Comparison of ENCODE assay signal across 8 cellular contexts in the genomic region with DNA sequence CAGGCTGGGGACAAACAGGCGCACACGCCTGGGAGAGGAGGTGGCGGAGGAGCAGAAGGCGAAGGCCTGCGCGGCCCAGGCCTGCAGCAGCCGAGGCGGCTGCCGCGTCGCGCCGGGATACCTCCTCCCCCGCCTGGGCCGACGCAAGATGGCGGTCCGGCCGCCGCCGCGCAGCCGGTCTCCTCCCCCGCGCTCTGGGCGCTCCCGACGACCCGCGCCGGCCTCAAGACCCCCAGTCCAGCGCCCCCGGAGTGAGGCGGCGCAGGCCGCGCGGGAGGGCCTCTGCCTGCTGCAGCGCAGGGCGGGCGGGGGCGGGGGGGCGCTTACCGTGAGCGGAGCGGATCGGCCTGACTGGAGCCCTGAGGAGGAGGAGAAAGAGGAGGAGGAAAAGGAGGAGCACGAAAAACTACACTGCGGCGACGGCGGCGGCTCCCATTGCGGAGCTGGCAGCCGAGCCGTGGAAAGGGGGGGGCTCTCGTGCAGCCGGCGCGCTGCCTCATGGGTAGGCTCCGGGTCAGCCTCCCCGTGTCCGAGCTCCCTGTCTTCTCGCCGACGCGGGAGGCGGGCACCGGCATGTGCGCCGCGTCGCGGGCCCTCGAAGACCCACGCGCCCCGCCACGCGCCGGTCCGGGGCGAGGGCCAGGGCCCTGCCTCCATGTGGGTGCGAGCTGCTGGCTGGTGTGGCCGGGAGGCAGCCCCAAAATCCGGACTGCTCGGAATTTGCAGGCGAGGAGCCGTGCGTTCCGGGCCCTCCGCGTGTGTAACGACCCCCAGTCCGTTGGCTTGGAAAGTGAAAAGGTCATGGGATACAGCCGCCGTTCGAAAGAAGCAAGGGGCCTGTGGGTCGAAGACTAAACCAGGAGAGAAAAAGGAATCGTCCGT. TPM values are rescaled to one million over a fixed set of nuclear protein-coding genes. Genes with fewer than 3 reads are reported as not detected.
A peak's percentile ranks its signal among the peaks of the same experiment; 100 is the strongest.
DNase-seq lines count a peak whose midpoint lies in the region; ATAC-seq and TF ChIP-seq lines count a peak whose summit lies in the region.

A gene with protein sequence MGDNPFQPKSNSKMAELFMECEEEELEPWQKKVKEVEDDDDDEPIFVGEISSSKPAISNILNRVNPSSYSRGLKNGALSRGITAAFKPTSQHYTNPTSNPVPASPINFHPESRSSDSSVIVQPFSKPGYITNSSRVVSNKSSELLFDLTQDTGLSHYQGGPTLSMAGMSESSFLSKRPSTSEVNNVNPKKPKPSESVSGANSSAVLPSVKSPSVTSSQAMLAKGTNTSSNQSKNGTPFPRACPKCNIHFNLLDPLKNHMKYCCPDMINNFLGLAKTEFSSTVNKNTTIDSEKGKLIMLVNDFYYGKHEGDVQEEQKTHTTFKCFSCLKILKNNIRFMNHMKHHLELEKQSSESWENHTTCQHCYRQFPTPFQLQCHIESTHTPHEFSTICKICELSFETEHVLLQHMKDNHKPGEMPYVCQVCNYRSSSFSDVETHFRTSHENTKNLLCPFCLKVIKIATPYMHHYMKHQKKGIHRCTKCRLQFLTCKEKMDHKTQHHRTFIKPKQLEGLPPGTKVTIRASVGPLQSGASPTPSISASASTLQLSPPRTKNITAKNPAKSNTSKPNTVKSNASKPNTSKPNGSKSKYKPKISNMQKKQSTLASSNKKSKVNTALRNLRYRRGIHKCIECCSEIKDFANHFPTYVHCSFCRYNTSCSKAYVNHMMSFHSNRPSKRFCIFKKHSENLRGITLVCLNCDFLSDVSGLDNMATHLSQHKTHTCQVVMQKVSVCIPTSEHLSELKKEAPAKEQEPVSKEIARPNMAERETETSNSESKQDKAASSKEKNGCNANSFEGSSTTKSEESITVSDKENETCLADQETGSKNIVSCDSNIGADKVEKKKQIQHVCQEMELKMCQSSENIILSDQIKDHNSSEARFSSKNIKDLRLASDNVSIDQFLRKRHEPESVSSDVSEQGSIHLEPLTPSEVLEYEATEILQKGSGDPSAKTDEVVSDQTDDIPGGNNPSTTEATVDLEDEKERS (minus strand): TSS at position 379 of the 882 bp plus-strand sequence. CDS start 26,400 bp downstream, outside the sequence.

- H3K27me3 Mint-ChIP-seq in activated CD4-positive, alpha-beta memory T cell treated with anti-CD3 and anti-CD28 coated beads, Interleukin-2, amount 10 ng/mL, durations not matched to agents 7 days and 5 days: peaks cover 3% of the 10 kb centered on the region

- H3K4me3 ChIP-seq in BJ (ENCODE audit: low read depth, low read length): peak within 1 kb of the TSS; percentile 58
- H3K4me3 ChIP-seq in dorsolateral prefrontal cortex: peak within 1 kb of the TSS; percentile 54 to 84 (median 73)
- H3K4me3 ChIP-seq in lung: peak within 1 kb of the TSS; percentile 64

- CTCF ChIA-PET in BJ (lab: Yijun Ruan, JAX): interaction anchor here (0.6 to 0.9 kb wide), 3 partner anchors 26 to 143 kb away, joined by 3 read pairs; no protein-coding TSS in a partner anchor
- CTCF ChIA-PET in activated CD4-positive, alpha-beta memory T cell treated with anti-CD3 and anti-CD28 coated beads, Interleukin-2, amount 10 ng/mL, durations not matched to agents 7 days and 5 days (lab: Charles Lee): interaction anchor here (0.7 kb wide), 1 partner anchor 185 kb away, joined by 3 read pairs; a partner anchor contains a TSS

- no peaks in the 10 kb centered on the region for H3K36me3 ChIP-seq in BJ (ENCODE audit: control insufficient read depth, insufficient read depth, low read length)
- H3K36me3 ChIP-seq in lung (ENCODE audit: control insufficient read depth in 2 of 2, insufficient read depth in 2 of 2, low read length in 2 of 2): no peaks in the 10 kb centered on the region

- no peaks in the 10 kb centered on the region for H3K9me3 Mint-ChIP-seq in activated CD4-positive, alpha-beta memory T cell treated with anti-CD3 and anti-CD28 coated beads, Interleukin-2, amount 10 ng/mL, durations not matched to agents 7 days and 5 days

- H3K27ac Mint-ChIP-seq in activated CD4-positive, alpha-beta memory T cell treated with anti-CD3 and anti-CD28 coated beads, Interleukin-2, amount 10 ng/mL, durations not matched to agents 7 days and 5 days: peak within 1 kb of the TSS; percentile 81

- DNase-seq in BJ (ENCODE audit: low read depth) (peak; percentile 47), NCI-H69 (lab: John Stamatoyannopoulos, UW) (peak; percentile 95), dorsolateral prefrontal cortex (peak; percentile 81 to 90 (median 86)), lung (ENCODE audit: low spot score) (peak; percentile 88)
- peak; percentile 82 for DNase-seq in activated CD4-positive, alpha-beta memory T cell treated with anti-CD3 and anti-CD28 coated beads, Interleukin-2, amount 10 ng/mL, durations not matched to agents 7 days and 5 days
- DNase-seq in stimulated activated CD4-positive, alpha-beta T cell treated with anti-CD3 and anti-CD28 coated beads, TNF-alpha, amount 100 ng/mL, for 4 hours (ENCODE audit: low read depth in 3 of 3): peak; percentile 60 to 67 (median 61)

- H3K4me3 Mint-ChIP-seq in activated CD4-positive, alpha-beta memory T cell treated with anti-CD3 and anti-CD28 coated beads, Interleukin-2, amount 10 ng/mL, durations not matched to agents 7 days and 5 days: peak within 1 kb of the TSS; percentile 94

- WGBS in lung, 2 donors: 10 to 14% methylated on average over 81 to 101 of the region's 101 CpGs

- POLR2A ChIA-PET in BJ (lab: Charles Lee): interaction anchor here (0.7 to 0.9 kb wide), 2 partner anchors 21 to 89 kb away, joined by 3 read pairs; no protein-coding TSS in a partner anchor
- POLR2A ChIA-PET in activated CD4-positive, alpha-beta memory T cell treated with anti-CD3 and anti-CD28 coated beads, Interleukin-2, amount 10 ng/mL, durations not matched to agents 7 days and 5 days (lab: Charles Lee): interaction anchor here (0.8 to 2.6 kb wide), 10 partner anchors 9 to 269 kb away, joined by 3 to 10 read pairs (median 4); a partner anchor contains a TSS

- intact Hi-C loops in dorsolateral prefrontal cortex (cut with DNase I): loop anchor here (1.0 to 10.0 kb wide), 5 partner anchors 154 to 729 kb away; a partner anchor contains a TSS

- H3K27me3 ChIP-seq in BJ (ENCODE audit: control insufficient read depth, insufficient read depth, low read length) (no peaks in the 10 kb centered on the region), dorsolateral prefrontal cortex (no peaks in the 10 kb centered on the region), lung (ENCODE audit: control insufficient read depth, insufficient read depth) (no peaks in the 10 kb centered on the region)

- H3K4me1 Mint-ChIP-seq in activated CD4-positive, alpha-beta memory T cell treated with anti-CD3 and anti-CD28 coated beads, Interleukin-2, amount 10 ng/mL, durations not matched to agents 7 days and 5 days: peaks cover 35% of the 10 kb centered on the region

- ATAC-seq in GM19328 (IDR thresholded peaks at IDR 0.05; ENCODE audit: unreplicated experiment): peak; percentile 83
- peak; percentile 74 for ATAC-seq in HG03520 (IDR thresholded peaks at IDR 0.05; ENCODE audit: unreplicated experiment)
- ATAC-seq in lung (ENCODE audit: insufficient read depth, low FRiP score): peak; percentile 93

- peaks cover 3 to 21% of the 10 kb centered on the region in 2 donors for H3K4me1 ChIP-seq in lung (ENCODE audit: control insufficient read depth in 2 of 2, insufficient read depth in 2 of 2, low read length in 2 of 2)

- H3K36me3 Mint-ChIP-seq in activated CD4-positive, alpha-beta memory T cell treated with anti-CD3 and anti-CD28 coated beads, Interleukin-2, amount 10 ng/mL, durations not matched to agents 7 days and 5 days (ENCODE audit: low read depth): peaks cover 19% of the 10 kb centered on the region

- peak within 1 kb of the TSS; percentile 85 to 100 (median 98) for H3K27ac ChIP-seq in dorsolateral prefrontal cortex
- H3K27ac ChIP-seq in lung (ENCODE audit: low read depth in 1 of 2, low read length in 1 of 2): peak within 1 kb of the TSS; percentile 93 to 99

- TF ChIP-seq CTCF in BJ (IDR thresholded peaks at IDR 0.05; ENCODE audit: insufficient read depth, low read depth, low read length) (no peak), dorsolateral prefrontal cortex (IDR thresholded peaks at IDR 0.05 in 54 of 56, conservative IDR thresholded peaks at IDR 0.05 in 2 of 56; ENCODE audit: low read depth in 1 of 56, partially characterized antibody in 56 of 56) (peak in 20 of 56 donors; percentile 7 to 58 (median 27)), lung (IDR thresholded peaks at IDR 0.05; ENCODE audit: control extremely low read depth, extremely low read depth) (no peak)

- no peaks in the 10 kb centered on the region for H3K9me3 ChIP-seq in lung (ENCODE audit: control insufficient read depth in 2 of 2, insufficient read depth in 1 of 2, low read length in 1 of 2)

RNA-seq across cellular contexts. Expression of the gene that starts here (rescaled TPM):
- polyA plus RNA-seq in BJ (2011; rRNA removed) (4.0 and 8.6 TPM in 2 replicates), lung (10 to 100 TPM in 1 of 2 donors, 1 to 10 TPM in 1; 9.3 to 17.4 TPM)
- polyA minus RNA-seq in BJ (2011; rRNA and poly(A)+ RNA removed): 6.4 and 9.2 TPM in 2 replicates
- 10 to 100 TPM; 23.4 to 24.4 TPM for total RNA-seq in activated CD4-positive, alpha-beta memory T cell treated with anti-CD3 and anti-CD28 coated beads, Interleukin-2, amount 10 ng/mL, durations not matched to agents 7 days and 5 days
- total RNA-seq in dorsolateral prefrontal cortex (100 to 1,000 TPM in 3 of 120 experiments, 10 to 100 TPM in 117; 44.4 to 121 (median 75.2) TPM), lung (10 to 100 TPM; 39.0 to 88.4 TPM)

Comparison
In these comparisons a context has a peak if more than half of its experiments do, and no peak if none do; other contexts are left out.
1. Peak in every context shown above with its lines: DNase-seq, ATAC-seq, H3K4me3 ChIP-seq and H3K27ac ChIP-seq.